ENCODE assay signal across 1 cellular context in genomic region chr4:121784975-121785374, GRCh38.
TF ChIP-seq lines count a peak whose summit lies in the region.

No MANE protein-coding gene starts in this region.

TF ChIP-seq in H1, 55 proteins besides CTCF, POLR2A, EP300 and RAD21:
- TF ChIP-seq BRCA1 (IDR thresholded peaks at IDR 0.05; ENCODE audit: low read depth, low read length), result no peak
- TF ChIP-seq MAFK (IDR thresholded peaks at IDR 0.05; ENCODE audit: low read depth, low read length), result no peak
- no peak for TF ChIP-seq KDM5A (IDR thresholded peaks at IDR 0.05; ENCODE audit: low read length)
- TF ChIP-seq ZNF274 (IDR thresholded peaks at IDR 0.05; ENCODE audit: borderline replicate concordance, extremely low read depth, low read length), result no peak
- TF ChIP-seq FOSL1 (IDR thresholded peaks at IDR 0.05; ENCODE audit: insufficient read depth, low read depth, low read length), result no peak
TF ChIP-seq in H1: peak in this region for 0.
